ENCODE assay signal across 8 cellular contexts in genomic region chr20:46400253-46400652, GRCh38. TPM values are rescaled to one million over a fixed set of nuclear protein-coding genes. Genes with fewer than 3 reads are reported as not detected.
DNase-seq lines count a peak whose midpoint lies in the region; ATAC-seq, FAIRE-seq and TF ChIP-seq lines count a peak whose summit lies in the region.

No MANE protein-coding gene starts in this region.

- no peak for TF ChIP-seq CTCF in CD14-positive monocyte (IDR thresholded peaks at IDR 0.05)
- TF ChIP-seq CTCF in endothelial cell of umbilical vein (IDR thresholded peaks at IDR 0.05; ENCODE audit: extremely low read depth in 1 of 2, insufficient read depth in 1 of 2, low read depth in 1 of 2, low read length in 2 of 2), result no peak
- TF ChIP-seq CTCF in neutrophil (IDR thresholded peaks at IDR 0.05), result no peak

- peak; percentile 73 for FAIRE-seq in endothelial cell of umbilical vein (lab: Jason Lieb, UNC)

- H4K20me1 ChIP-seq in endothelial cell of umbilical vein (replicated peaks; ENCODE audit: control insufficient read depth, extremely low read depth, insufficient read depth, low read length), result no peaks in the 10 kb centered on the region

- intact Hi-C loops in CD14-positive monocyte (cut with micrococcal nuclease), result no loop called here
- intact Hi-C loops in endothelial cell of umbilical vein (cut with micrococcal nuclease), result no loop called here

- ATAC-seq in GM18909 (IDR thresholded peaks at IDR 0.05; ENCODE audit: poor library complexity, unreplicated experiment) (no peak), HG02970 (IDR thresholded peaks at IDR 0.05; ENCODE audit: low FRiP score, unreplicated experiment) (no peak)

- H3K9me3 Mint-ChIP-seq in CD14-positive monocyte, result no peaks in the 10 kb centered on the region

- H3K9ac ChIP-seq in endothelial cell of umbilical vein (replicated peaks; ENCODE audit: extremely low read depth, insufficient read depth, low read length), result no peak overlapping the region

- dilution Hi-C loops in endothelial cell of umbilical vein (cut with MboI; ENCODE audit: extremely low pct_ligation_motif_present, low sequenced_read_pairs), result no loop called here

- no peak for TF ChIP-seq POLR2A in endothelial cell of umbilical vein (IDR thresholded peaks at IDR 0.05; ENCODE audit: low read depth, low read length)

- H3K27me3 ChIP-seq in endothelial cell of umbilical vein (ENCODE audit: control insufficient read depth in 2 of 2, insufficient read depth in 2 of 2, low read length in 2 of 2) (no peaks in the 10 kb centered on the region), neutrophil (no peaks in the 10 kb centered on the region)

- H3K27ac ChIP-seq in endothelial cell of umbilical vein (ENCODE audit: insufficient read depth, low read depth, low read length) (no peak overlapping the region), neutrophil (peak overlapping the region; percentile 85)

- peaks cover 24% of the 10 kb centered on the region for H3K79me2 ChIP-seq in endothelial cell of umbilical vein (ENCODE audit: control insufficient read depth, insufficient read depth, low read length)

- H3K9me3 ChIP-seq in endothelial cell of umbilical vein (replicated peaks; ENCODE audit: control insufficient read depth, insufficient read depth, low read length), result no peaks in the 10 kb centered on the region
- no peaks in the 10 kb centered on the region for H3K9me3 ChIP-seq in neutrophil

- DNase-seq in CD14-positive monocyte (ENCODE audit: low spot score) (no peak), RPMI8226 (peak; percentile 67), endothelial cell of umbilical vein (ENCODE audit: low read depth, low spot score) (peak; percentile 40), NAMALWA (ENCODE audit: low spot score) (no peak), NK-92 (lab: John Stamatoyannopoulos, UW; ENCODE audit: unreplicated experiment) (no peak)

- peak overlapping the region; percentile 49 to 75 for H3K4me3 Mint-ChIP-seq in CD14-positive monocyte

- H3K36me3 Mint-ChIP-seq in CD14-positive monocyte, result peaks cover 17 to 20% of the 10 kb centered on the region in 2 donors

- H3K4me2 ChIP-seq in endothelial cell of umbilical vein (ENCODE audit: insufficient read depth, low read length), result peak overlapping the region; percentile 59

- CTCF ChIA-PET in endothelial cell of umbilical vein (lab: Charles Lee), result interaction anchor here (0.9 to 1.7 kb wide), 3 partner anchors 11 to 93 kb away, joined by 3 to 8 read pairs (median 4); no protein-coding TSS in a partner anchor

- peak overlapping the region; percentile 83 to 94 (median 91) for H3K27ac Mint-ChIP-seq in CD14-positive monocyte

- H3K36me3 ChIP-seq in endothelial cell of umbilical vein (ENCODE audit: control insufficient read depth in 2 of 2, extremely low read depth in 1 of 2, insufficient read depth in 2 of 2, low read length in 2 of 2), result no peaks in the 10 kb centered on the region
- H3K36me3 ChIP-seq in neutrophil, result peaks cover 5% of the 10 kb centered on the region

- H3K4me1 ChIP-seq in endothelial cell of umbilical vein (ENCODE audit: control insufficient read depth, extremely low read depth, insufficient read depth, low read length), result peaks cover 31% of the 10 kb centered on the region
- H3K4me1 ChIP-seq in neutrophil (ENCODE audit: control insufficient read depth in 1 of 2, insufficient read depth in 1 of 2, low read depth in 1 of 2, low read length in 1 of 2), result peaks cover 94 to 100% of the 10 kb centered on the region in 2 experiments

- H3K27me3 Mint-ChIP-seq in CD14-positive monocyte (ENCODE audit: low read depth in 3 of 3), result no peaks in the 10 kb centered on the region

- POLR2A ChIA-PET in endothelial cell of umbilical vein (lab: Charles Lee), result interaction anchor here (0.9 to 1.2 kb wide), 2 partner anchors 37 to 47 kb away, joined by 3 read pairs; no protein-coding TSS in a partner anchor

- peaks cover 90% of the 10 kb centered on the region for H3K4me1 Mint-ChIP-seq in CD14-positive monocyte

- BruUV-seq in endothelial cell of umbilical vein (replicated peaks; lab: Mats Ljungman, UMichigan), result no TSS peak

- H3K9me1 ChIP-seq in endothelial cell of umbilical vein (replicated peaks; ENCODE audit: control insufficient read depth, extremely low read depth, insufficient read depth, low read length), result no peaks in the 10 kb centered on the region

- H3K4me3 ChIP-seq in endothelial cell of umbilical vein (replicated peaks in 1 of 3; ENCODE audit: insufficient read depth in 1 of 3, low read depth in 1 of 3, low read length in 3 of 3), result no peak overlapping the region
- peak overlapping the region in 1 of 2 experiments; percentile 35 for H3K4me3 ChIP-seq in neutrophil (ENCODE audit: low read depth in 1 of 2, low read length in 1 of 2)

- H2AFZ ChIP-seq in endothelial cell of umbilical vein (ENCODE audit: low read depth, low read length), result no peak overlapping the region

TF ChIP-seq in endothelial cell of umbilical vein, 7 proteins besides CTCF, POLR2A, EP300 and RAD21:
- TF ChIP-seq FOS (IDR thresholded peaks at IDR 0.05; ENCODE audit: borderline replicate concordance, insufficient read depth, low read length) (no peak), EZH2 (IDR thresholded peaks at IDR 0.05; ENCODE audit: borderline replicate concordance, low read depth, low read length, severe bottlenecking) (no peak), JUN (IDR thresholded peaks at IDR 0.05; ENCODE audit: borderline replicate concordance, insufficient read depth, insufficient read length, low read depth) (no peak), MYC (IDR thresholded peaks at IDR 0.05; ENCODE audit: low read depth, low read length) (no peak), GATA2 (IDR thresholded peaks at IDR 0.05; ENCODE audit: insufficient read depth, insufficient read length, low read depth, low read length) (no peak), POLR2AphosphoS5 (IDR thresholded peaks at IDR 0.05; ENCODE audit: insufficient read depth, low read depth, low read length) (no peak)
- TF ChIP-seq, protein P1, sequence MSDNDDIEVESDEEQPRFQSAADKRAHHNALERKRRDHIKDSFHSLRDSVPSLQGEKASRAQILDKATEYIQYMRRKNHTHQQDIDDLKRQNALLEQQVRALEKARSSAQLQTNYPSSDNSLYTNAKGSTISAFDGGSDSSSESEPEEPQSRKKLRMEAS (IDR thresholded peaks at IDR 0.05; ENCODE audit: insufficient read depth, insufficient read length), result no peak

RNA-seq across cellular contexts. Expression of gene ELMO2, which starts 6.2 kb away (rescaled TPM):
- polyA plus RNA-seq in CD14-positive monocyte, result 10 to 100 TPM; 35.3 to 42.3 TPM
- total RNA-seq in endothelial cell of umbilical vein, result 42.1 and 43.5 TPM in 2 replicates
- 35.1 and 38.0 TPM in 2 replicates for polyA plus RNA-seq in endothelial cell of umbilical vein
- polyA plus RNA-seq in endothelial cell of umbilical vein (2011; cell fraction: cytosol; rRNA removed), result 28.6 and 33.9 TPM in 2 replicates
- polyA plus RNA-seq in endothelial cell of umbilical vein (2011; cell fraction: nucleus; rRNA removed), result 51.3 and 64.4 TPM in 2 replicates
- 30.6 and 31.2 TPM in 2 replicates for polyA plus RNA-seq in endothelial cell of umbilical vein (2012)
- 51.8 and 74.7 TPM in 2 replicates for polyA minus RNA-seq in endothelial cell of umbilical vein
- 13.0 TPM for polyA minus RNA-seq in endothelial cell of umbilical vein (2011; cell fraction: cytosol; rRNA and poly(A)+ RNA removed)
- polyA minus RNA-seq in endothelial cell of umbilical vein (2011; cell fraction: nucleus; rRNA and poly(A)+ RNA removed), result 18.6 and 30.7 TPM in 2 replicates

Comparison
In these comparisons a context has a peak if more than half of its experiments do, and no peak if none do; other contexts are left out.
1. DNase-seq: peak in RPMI8226 (single experiment) and endothelial cell of umbilical vein (single experiment); none in CD14-positive monocyte (single experiment), NAMALWA (single experiment) and NK-92 (single experiment).